Comparison of ENCODE assay signal across 20 cellular contexts in genomic region chr11:72634472-72635095, GRCh38. TPM values are rescaled to one million over a fixed set of nuclear protein-coding genes. Genes with fewer than 3 reads are reported as not detected.
DNase-seq lines count a peak whose midpoint lies in the region; ATAC-seq, FAIRE-seq and TF ChIP-seq lines count a peak whose summit lies in the region.
"Had no signal": no experiment of that assay in that cellular context is flagged by ENCODE, and none has a peak within 500 bp of the region (broad histone marks: within the 10 kb centered on the region; RNA-seq: fewer than 3 reads in every experiment).

No MANE protein-coding gene starts in this region.

- H3K9me2 ChIP-seq in Karpas-422 (replicated peaks; ENCODE audit: insufficient read depth, low read length) = no peaks in the 10 kb centered on the region

- H3K4me2 ChIP-seq in endothelial cell of umbilical vein (ENCODE audit: insufficient read depth, low read length) (no peak overlapping the region), mesenchymal stem cell (ENCODE audit: low read length, poor library complexity, severe bottlenecking) (no peak overlapping the region), Karpas-422 (ENCODE audit: low read depth, low read length, poor library complexity, severe bottlenecking) (no peak overlapping the region)
- H3K4me2 ChIP-seq: BLaER1 had no signal

- no peak overlapping the region for H2BK15ac ChIP-seq in mesenchymal stem cell (ENCODE audit: low read depth, poor library complexity, severe bottlenecking)

- peak; percentile 65 for DNase-seq in Right ventricle myocardium superior
- no peak for DNase-seq in Right ventricle myocardium inferior (ENCODE audit: missing footprints)
- DNase-seq in endothelial cell of umbilical vein (ENCODE audit: low read depth, low spot score) = peak; percentile 29
- no peak for DNase-seq in mesenchymal stem cell
- DNase-seq in testis = peak; percentile 28
- DNase-seq in Karpas-422 = no peak
- DNase-seq in NCI-H1105 (lab: John Stamatoyannopoulos, UW) = no peak
- DNase-seq in middle frontal gyrus (ENCODE audit: extremely low spot score, low spot score) = no peak
- DNase-seq: CD8-positive, alpha-beta memory T cell; DND-41; GDM1; GM23248; NCI-H1048; NCI-H2107; NK-92 treated with Interleukin-12 subunit alpha and Interleukin-12 subunit beta, amount 100 ng/mL, for 24 hours; RPMI8226 had no signal

- H2BK120ac ChIP-seq in mesenchymal stem cell (ENCODE audit: low read depth, low read length) = no peak overlapping the region

- peak overlapping the region in 1 of 2 experiments; percentile 24 for H2BK12ac ChIP-seq in mesenchymal stem cell (ENCODE audit: low read length in 2 of 2)

- H3K79me2 ChIP-seq in endothelial cell of umbilical vein (ENCODE audit: control insufficient read depth, insufficient read depth, low read length) = no peaks in the 10 kb centered on the region
- H3K79me2 ChIP-seq in Karpas-422 (ENCODE audit: low read length) = no peaks in the 10 kb centered on the region

- H2BK5ac ChIP-seq in mesenchymal stem cell (ENCODE audit: low read depth, low read length, poor library complexity, severe bottlenecking) = no peak overlapping the region

- no peak overlapping the region for H3K27ac ChIP-seq in endothelial cell of umbilical vein (ENCODE audit: insufficient read depth, low read depth, low read length)
- no peak overlapping the region for H3K27ac ChIP-seq in mesenchymal stem cell (ENCODE audit: low read length, poor library complexity, severe bottlenecking)
- no peak overlapping the region for H3K27ac ChIP-seq in testis
- no peak overlapping the region for H3K27ac ChIP-seq in Karpas-422 (ENCODE audit: low read length)
- H3K27ac ChIP-seq: 22Rv1, BLaER1, GM23248 had no signal

- CTCF ChIA-PET in endothelial cell of umbilical vein (lab: Charles Lee) = interaction anchor here (1.2 to 6.6 kb wide), 6 partner anchors 36 to 163 kb away, joined by 3 to 61 read pairs (median 9); no protein-coding TSS in a partner anchor

- H3K27me3 ChIP-seq in endothelial cell of umbilical vein (ENCODE audit: control insufficient read depth in 2 of 2, insufficient read depth in 2 of 2, low read length in 2 of 2) (no peaks in the 10 kb centered on the region), mesenchymal stem cell (ENCODE audit: control insufficient read depth in 1 of 2, insufficient read depth in 1 of 2, low read length in 2 of 2) (peaks cover 71 to 95% of the 10 kb centered on the region in 2 experiments), testis (no peaks in the 10 kb centered on the region), Karpas-422 (ENCODE audit: low read length) (no peaks in the 10 kb centered on the region)

- H3K9ac ChIP-seq in endothelial cell of umbilical vein (replicated peaks; ENCODE audit: extremely low read depth, insufficient read depth, low read length) = no peak overlapping the region
- H3K9ac ChIP-seq in mesenchymal stem cell (ENCODE audit: low read length) = no peak overlapping the region
- no peak overlapping the region for H3K9ac ChIP-seq in Karpas-422 (ENCODE audit: low read length)
- H3K9ac ChIP-seq: BLaER1, GM23248 had no signal

- H3K4me1 ChIP-seq in endothelial cell of umbilical vein (ENCODE audit: control insufficient read depth, extremely low read depth, insufficient read depth, low read length) = peaks cover 48% of the 10 kb centered on the region
- peaks cover 7% of the 10 kb centered on the region for H3K4me1 ChIP-seq in mesenchymal stem cell (ENCODE audit: control insufficient read depth, insufficient read depth, low read depth, low read length)
- H3K4me1 ChIP-seq in testis = no peaks in the 10 kb centered on the region
- peaks cover 20% of the 10 kb centered on the region for H3K4me1 ChIP-seq in Karpas-422 (ENCODE audit: low read length)

- H3K18ac ChIP-seq in mesenchymal stem cell (ENCODE audit: low read depth in 1 of 2, low read length in 2 of 2) = no peak overlapping the region

- peak overlapping the region; percentile 43 for H4K8ac ChIP-seq in mesenchymal stem cell (ENCODE audit: low read length)

- H3K4me3 ChIP-seq in endothelial cell of umbilical vein (replicated peaks in 1 of 3; ENCODE audit: insufficient read depth in 1 of 3, low read depth in 1 of 3, low read length in 3 of 3) (no peak overlapping the region), mesenchymal stem cell (ENCODE audit: insufficient read depth in 1 of 2, low read depth in 1 of 2, low read length in 2 of 2) (no peak overlapping the region), testis (no peak overlapping the region), Karpas-422 (ENCODE audit: low read length) (no peak overlapping the region)
- H3K4me3 ChIP-seq: BLaER1, GM23248 had no signal

- H4K20me1 ChIP-seq in endothelial cell of umbilical vein (replicated peaks; ENCODE audit: control insufficient read depth, extremely low read depth, insufficient read depth, low read length) = no peaks in the 10 kb centered on the region
- peaks cover 20% of the 10 kb centered on the region; the same call in 1 of the 2 replicates for H4K20me1 ChIP-seq in Karpas-422 (ENCODE audit: insufficient read depth, low read depth, low read length)
- H4K20me1 ChIP-seq: BLaER1 had no signal

- no peak overlapping the region for H2AK5ac ChIP-seq in mesenchymal stem cell (ENCODE audit: low read length, severe bottlenecking)

- TF ChIP-seq POLR2A in endothelial cell of umbilical vein (IDR thresholded peaks at IDR 0.05; ENCODE audit: low read depth, low read length) (no peak), testis (IDR thresholded peaks at IDR 0.05) (no peak)

- H3K9me3 ChIP-seq in endothelial cell of umbilical vein (replicated peaks; ENCODE audit: control insufficient read depth, insufficient read depth, low read length) = no peaks in the 10 kb centered on the region
- H3K9me3 ChIP-seq in mesenchymal stem cell (ENCODE audit: control insufficient read depth, low read length) = peaks cover 6% of the 10 kb centered on the region
- H3K9me3 ChIP-seq in testis = no peaks in the 10 kb centered on the region
- H3K9me3 ChIP-seq in Karpas-422 (ENCODE audit: low read length) = no peaks in the 10 kb centered on the region
- H3K9me3 ChIP-seq: BLaER1 had no signal

- H3K23ac ChIP-seq in mesenchymal stem cell (ENCODE audit: low read length in 2 of 2) = peak overlapping the region in 1 of 2 experiments; percentile 74

- POLR2A ChIA-PET in endothelial cell of umbilical vein (lab: Charles Lee) = no interaction called here

- no peaks in the 10 kb centered on the region for H3K9me1 ChIP-seq in endothelial cell of umbilical vein (replicated peaks; ENCODE audit: control insufficient read depth, extremely low read depth, insufficient read depth, low read length)

- H3K14ac ChIP-seq in mesenchymal stem cell (ENCODE audit: low read length in 2 of 2) = peak overlapping the region in 1 of 2 experiments; percentile 79

- intact Hi-C loops in Right ventricle myocardium superior (cut with DNase I) (no loop called here), Right ventricle myocardium inferior (cut with DNase I) (no loop called here), endothelial cell of umbilical vein (cut with micrococcal nuclease) (loop anchor here (1.0 kb wide), 1 partner anchor 9 kb away; no protein-coding TSS in a partner anchor), testis (cut with DNase I; ENCODE audit: low total_unique reads) (no loop called here)

- TF ChIP-seq CTCF in endothelial cell of umbilical vein (IDR thresholded peaks at IDR 0.05; ENCODE audit: extremely low read depth in 1 of 2, insufficient read depth in 1 of 2, low read depth in 1 of 2, low read length in 2 of 2) (no peak), testis (IDR thresholded peaks at IDR 0.05) (no peak)

- dilution Hi-C loops in endothelial cell of umbilical vein (cut with MboI; ENCODE audit: extremely low pct_ligation_motif_present, low sequenced_read_pairs) = no loop called here

- H4K91ac ChIP-seq in mesenchymal stem cell (ENCODE audit: low read length) = no peak overlapping the region

- H3K79me1 ChIP-seq in mesenchymal stem cell (replicated peaks; ENCODE audit: low read length, poor library complexity, severe bottlenecking) = no peaks in the 10 kb centered on the region

- peak; percentile 43 for FAIRE-seq in endothelial cell of umbilical vein (lab: Jason Lieb, UNC)
- FAIRE-seq: GM12892, HTR-8/SVneo had no signal

- H2AFZ ChIP-seq in endothelial cell of umbilical vein (ENCODE audit: low read depth, low read length) (no peak overlapping the region), mesenchymal stem cell (ENCODE audit: low read depth, low read length) (no peak overlapping the region), Karpas-422 (ENCODE audit: low read length) (no peak overlapping the region)
- H2AFZ ChIP-seq: GM23248 had no signal

- no peak overlapping the region for H3K4ac ChIP-seq in mesenchymal stem cell (ENCODE audit: low read depth in 1 of 2, low read length in 2 of 2)

- H3K36me3 ChIP-seq in endothelial cell of umbilical vein (ENCODE audit: control insufficient read depth in 2 of 2, extremely low read depth in 1 of 2, insufficient read depth in 2 of 2, low read length in 2 of 2) = no peaks in the 10 kb centered on the region
- H3K36me3 ChIP-seq in mesenchymal stem cell (ENCODE audit: control insufficient read depth in 1 of 2, insufficient read depth in 2 of 2, low read depth in 1 of 2, low read length in 2 of 2) = no peaks in the 10 kb centered on the region
- H3K36me3 ChIP-seq in testis (ENCODE audit: low read depth, missing control alignments) = no peaks in the 10 kb centered on the region
- no peaks in the 10 kb centered on the region for H3K36me3 ChIP-seq in Karpas-422 (ENCODE audit: insufficient read depth, low read length)
- H3K36me3 ChIP-seq: BLaER1 had no signal

- no peak for ATAC-seq in Right ventricle myocardium superior (ENCODE audit: poor library complexity)
- no peak for ATAC-seq in Right ventricle myocardium inferior

- 75% methylated on average over 6 of the region's 7 CpGs for WGBS in mesenchymal stem cell
- WGBS in testis, 2 donors = 74 to 85% methylated on average over 7 of the region's 7 CpGs

- BruUV-seq in endothelial cell of umbilical vein (replicated peaks; lab: Mats Ljungman, UMichigan) = no TSS peak

TF ChIP-seq in endothelial cell of umbilical vein, 7 proteins besides CTCF, POLR2A, EP300 and RAD21 (continues in another document):
- TF ChIP-seq MYC (IDR thresholded peaks at IDR 0.05; ENCODE audit: low read depth, low read length) = no peak

RNA-seq across cellular contexts. Expression of gene PDE2A, which starts 39.6 kb away (rescaled TPM):
- total RNA-seq in Right ventricle myocardium superior (38.5 TPM), Right ventricle myocardium inferior (41.2 TPM), endothelial cell of umbilical vein (14.3 and 14.8 TPM in 2 replicates), testis (10 to 100 TPM; 15.2 to 20.6 TPM)
- polyA plus RNA-seq in endothelial cell of umbilical vein (14.2 and 16.8 TPM in 2 replicates), testis (ENCODE audit: insufficient read depth, low read depth, low replicate concordance) (14.1 TPM)
- 8.6 and 12.7 TPM in 2 replicates for polyA plus RNA-seq in endothelial cell of umbilical vein (2011; cell fraction: cytosol; rRNA removed)
- 57.4 and 57.6 TPM in 2 replicates for polyA plus RNA-seq in endothelial cell of umbilical vein (2011; cell fraction: nucleus; rRNA removed)
- polyA plus RNA-seq in endothelial cell of umbilical vein (2012) = 6.0 and 16.2 TPM in 2 replicates
- polyA minus RNA-seq in endothelial cell of umbilical vein = 21.9 and 25.8 TPM in 2 replicates
- 76.6 TPM for polyA minus RNA-seq in endothelial cell of umbilical vein (2011; cell fraction: cytosol; rRNA and poly(A)+ RNA removed)
- polyA minus RNA-seq in endothelial cell of umbilical vein (2011; cell fraction: nucleus; rRNA and poly(A)+ RNA removed) = 15.7 and 24.2 TPM in 2 replicates
- 0.61 TPM for polyA plus RNA-seq in mesenchymal stem cell (2013, experiment 1 of 2)
- 0.56 TPM for polyA plus RNA-seq in mesenchymal stem cell (2013, experiment 2 of 2)
- 1.8 and 10.4 TPM in 2 replicates for total RNA-seq in Karpas-422 (2014; rRNA removed; shearing (Covaris generic); ENCODE audit: low replicate concordance)

Comparison
In these comparisons a context has a peak if more than half of its experiments do, and no peak if none do; other contexts are left out.
1. DNase-seq: peak in Right ventricle myocardium superior (single experiment), endothelial cell of umbilical vein (single experiment) and testis (single experiment); none in Right ventricle myocardium inferior (single experiment), mesenchymal stem cell (single experiment), Karpas-422 (single experiment), NCI-H1105 (single experiment) and middle frontal gyrus (single experiment).